Comparison of ENCODE assay signal across 16 cellular contexts in the genomic region with DNA sequence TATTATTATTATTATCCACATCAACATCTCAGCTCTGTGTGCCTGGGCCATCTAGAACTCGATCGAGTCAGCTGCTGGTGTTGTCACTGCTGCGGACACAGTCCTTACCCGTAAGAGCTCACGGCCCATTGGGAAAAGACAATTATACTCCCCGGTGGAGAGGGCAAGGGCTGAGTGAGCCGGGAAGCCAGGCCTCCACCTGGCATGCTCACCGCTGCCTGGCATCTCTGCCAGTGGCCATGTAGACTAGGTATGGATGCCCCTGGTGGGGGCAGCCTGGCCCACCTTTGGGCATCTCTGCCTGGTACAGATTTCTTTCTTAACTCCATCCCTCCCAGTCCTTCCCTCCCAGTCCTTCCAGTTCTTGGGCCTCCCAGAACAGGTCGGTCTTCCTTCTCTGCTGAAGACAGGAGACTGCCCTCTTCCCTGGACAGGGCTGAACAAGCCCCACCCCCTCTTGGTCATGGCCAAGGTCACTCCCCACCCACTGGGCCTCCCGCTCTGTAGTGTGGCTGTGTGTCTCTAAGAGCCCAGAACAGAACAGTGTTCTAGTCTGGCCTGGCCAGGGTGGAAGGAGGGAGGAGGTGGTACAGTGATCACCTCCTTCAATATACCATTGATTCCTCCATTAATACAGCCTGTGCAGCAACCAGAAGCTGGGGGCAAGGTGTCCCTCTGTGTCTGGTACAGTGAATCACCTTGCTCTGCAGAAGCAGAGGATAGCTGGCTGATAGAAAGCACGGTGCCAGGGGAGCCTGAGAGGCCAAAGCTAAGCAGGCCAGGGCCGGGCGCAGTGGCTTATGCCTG. TPM values are rescaled to one million over a fixed set of nuclear protein-coding genes. Genes with fewer than 3 reads are reported as not detected.
DNase-seq lines count a peak whose midpoint lies in the region; ATAC-seq and TF ChIP-seq lines count a peak whose summit lies in the region.
"Had no signal": no experiment of that assay in that cellular context is flagged by ENCODE, and none has a peak within 500 bp of the region (broad histone marks: within the 10 kb centered on the region; RNA-seq: fewer than 3 reads in every experiment).

No MANE protein-coding gene starts in this region.

- H3K79me1 ChIP-seq in mesenchymal stem cell (replicated peaks; ENCODE audit: low read length, poor library complexity, severe bottlenecking), result no peaks in the 10 kb centered on the region

- TF ChIP-seq POLR2A in heart left ventricle (IDR thresholded peaks at IDR 0.05), result no peak

- H3K14ac ChIP-seq in mesenchymal stem cell (ENCODE audit: low read length in 2 of 2), result peak overlapping the region in 1 of 2 experiments; percentile 68

- H3K4me3 ChIP-seq in right cardiac atrium (ENCODE audit: low read length), result no peak overlapping the region
- H3K4me3 ChIP-seq in heart left ventricle, result no peak overlapping the region
- no peak overlapping the region for H3K4me3 ChIP-seq in mesenchymal stem cell (ENCODE audit: insufficient read depth in 1 of 2, low read depth in 1 of 2, low read length in 2 of 2)

- peak overlapping the region in 1 of 2 donors; percentile 57 for H3K27ac Mint-ChIP-seq in activated naive CD4-positive, alpha-beta T cell treated with anti-CD3 and anti-CD28 coated beads, Interleukin-2, amount 50 U/mL, for 72 hours
- H3K27ac Mint-ChIP-seq: activated CD4-positive, alpha-beta memory T cell treated with anti-CD3 and anti-CD28 coated beads for 36 hours; activated T-helper 1 cell treated with anti-CD3 and anti-CD28 coated beads, Interleukin-12 subunit alpha, Interleukin-12 subunit beta, Interleukin-2, Interleukin-4 antibody, amounts not matched to agents 30 ng/mL and 10 ng/mL and 1 ng/mL, durations not matched to agents 14 hours and 24 hours and 36 hours; progenitor cell of endocrine pancreas had no signal

- ATAC-seq in right cardiac atrium, result no peak
- no peak for ATAC-seq in heart left ventricle
- ATAC-seq in HG03175 (IDR thresholded peaks at IDR 0.05; ENCODE audit: unreplicated experiment), result no peak
- ATAC-seq in activated naive CD4-positive, alpha-beta T cell treated with anti-CD3 and anti-CD28 coated beads, Interleukin-2, amount 50 U/mL, for 72 hours, result no peak
- ATAC-seq in GM21786 (IDR thresholded peaks at IDR 0.05; ENCODE audit: unreplicated experiment), result no peak

- no peaks in the 10 kb centered on the region for H3K9me3 ChIP-seq in right cardiac atrium (ENCODE audit: control insufficient read depth, low read length)
- H3K9me3 ChIP-seq in heart left ventricle, result no peaks in the 10 kb centered on the region
- no peaks in the 10 kb centered on the region for H3K9me3 ChIP-seq in mesenchymal stem cell (ENCODE audit: control insufficient read depth, low read length)
- H3K9me3 ChIP-seq: Caco-2 had no signal

- no peak overlapping the region for H2BK15ac ChIP-seq in mesenchymal stem cell (ENCODE audit: low read depth, poor library complexity, severe bottlenecking)

- H3K36me3 ChIP-seq in heart left ventricle, result no peaks in the 10 kb centered on the region
- H3K36me3 ChIP-seq in mesenchymal stem cell (ENCODE audit: control insufficient read depth in 1 of 2, insufficient read depth in 2 of 2, low read depth in 1 of 2, low read length in 2 of 2), result no peaks in the 10 kb centered on the region

- H3K27me3 ChIP-seq in right cardiac atrium (ENCODE audit: control insufficient read depth, insufficient read depth) (no peaks in the 10 kb centered on the region), heart left ventricle (no peaks in the 10 kb centered on the region), mesenchymal stem cell (ENCODE audit: control insufficient read depth in 1 of 2, insufficient read depth in 1 of 2, low read length in 2 of 2) (peaks cover 0 to 7% of the 10 kb centered on the region in 2 experiments)

- no peak overlapping the region for H2AFZ ChIP-seq in mesenchymal stem cell (ENCODE audit: low read depth, low read length)

- no peak overlapping the region for H3K23ac ChIP-seq in mesenchymal stem cell (ENCODE audit: low read length in 2 of 2)

- H4K91ac ChIP-seq in mesenchymal stem cell (ENCODE audit: low read length), result peak overlapping the region; percentile 18

- no peaks in the 10 kb centered on the region for H3K4me1 ChIP-seq in right cardiac atrium (ENCODE audit: control insufficient read depth, insufficient read depth, low read length)
- H3K4me1 ChIP-seq in heart left ventricle, result peaks cover 0 to 44% (median 0%) of the 10 kb centered on the region in 12 donors
- peaks cover 45% of the 10 kb centered on the region for H3K4me1 ChIP-seq in mesenchymal stem cell (ENCODE audit: control insufficient read depth, insufficient read depth, low read depth, low read length)
- H3K4me1 ChIP-seq: Caco-2 had no signal

- peak overlapping the region; percentile 23 for H2BK120ac ChIP-seq in mesenchymal stem cell (ENCODE audit: low read depth, low read length)

- WGBS in right cardiac atrium, result 88% methylated on average over 13 of the region's 13 CpGs
- 87 to 93% (median 92%) methylated on average over 13 of the region's 13 CpGs for WGBS in heart left ventricle, 4 donors
- WGBS in mesenchymal stem cell, result 83% methylated on average over 13 of the region's 13 CpGs

- H3K4ac ChIP-seq in mesenchymal stem cell (ENCODE audit: low read depth in 1 of 2, low read length in 2 of 2), result no peak overlapping the region

- TF ChIP-seq CTCF in heart left ventricle (IDR thresholded peaks at IDR 0.05) (no peak), VCaP (conservative IDR thresholded peaks at IDR 0.05) (no peak)

- DNase-seq in right cardiac atrium (peak in 2 of 3 donors; percentile 30 to 35), heart left ventricle (no peak), mesenchymal stem cell (peak; percentile 18), T1000 (lab: John Stamatoyannopoulos, UW) (no peak)
- DNase-seq in activated naive CD4-positive, alpha-beta T cell treated with anti-CD3 and anti-CD28 coated beads, Interleukin-2, amount 50 U/mL, for 72 hours (ENCODE audit: low spot score in 2 of 2), result no peak
- DNase-seq: activated CD4-positive, alpha-beta memory T cell treated with anti-CD3 and anti-CD28 coated beads for 36 hours; cortex of kidney; left cardiac atrium; NCI-H1105 treated with DMSO at 0.1 percent for 48 hours; SHP77 had no signal

- H2AK5ac ChIP-seq in mesenchymal stem cell (ENCODE audit: low read length, severe bottlenecking), result no peak overlapping the region

- no peak overlapping the region for H3K4me2 ChIP-seq in mesenchymal stem cell (ENCODE audit: low read length, poor library complexity, severe bottlenecking)

- no peak overlapping the region for H4K8ac ChIP-seq in mesenchymal stem cell (ENCODE audit: low read length)

- H3K27ac ChIP-seq in right cardiac atrium (ENCODE audit: low read length) (no peak overlapping the region), heart left ventricle (peak overlapping the region in 1 of 12 donors; percentile 81), VCaP (peak overlapping the region; percentile 54), mesenchymal stem cell (ENCODE audit: low read length, poor library complexity, severe bottlenecking) (no peak overlapping the region)

- H2BK12ac ChIP-seq in mesenchymal stem cell (ENCODE audit: low read length in 2 of 2), result no peak overlapping the region

- H3K18ac ChIP-seq in mesenchymal stem cell (ENCODE audit: low read depth in 1 of 2, low read length in 2 of 2), result no peak overlapping the region

- no peak overlapping the region for H2BK5ac ChIP-seq in mesenchymal stem cell (ENCODE audit: low read depth, low read length, poor library complexity, severe bottlenecking)

- intact Hi-C loops in right cardiac atrium (cut with DNase I) (no loop called here), heart left ventricle (cut with DNase I) (no loop called here)

- no peaks in the 10 kb centered on the region for H3K36me3 Mint-ChIP-seq in activated naive CD4-positive, alpha-beta T cell treated with anti-CD3 and anti-CD28 coated beads, Interleukin-2, amount 50 U/mL, for 72 hours
- H3K36me3 Mint-ChIP-seq: activated CD4-positive, alpha-beta memory T cell treated with anti-CD3 and anti-CD28 coated beads for 36 hours had no signal

- H3K9me3 Mint-ChIP-seq in activated naive CD4-positive, alpha-beta T cell treated with anti-CD3 and anti-CD28 coated beads, Interleukin-2, amount 50 U/mL, for 72 hours, result no peaks in the 10 kb centered on the region
- H3K9me3 Mint-ChIP-seq: activated CD4-positive, alpha-beta memory T cell treated with anti-CD3 and anti-CD28 coated beads for 36 hours; activated T-helper 1 cell treated with anti-CD3 and anti-CD28 coated beads, Interleukin-12 subunit alpha, Interleukin-12 subunit beta, Interleukin-2, Interleukin-4 antibody, amounts not matched to agents 30 ng/mL and 10 ng/mL and 1 ng/mL, durations not matched to agents 14 hours and 24 hours and 36 hours had no signal

- H3K9ac ChIP-seq in mesenchymal stem cell (ENCODE audit: low read length), result no peak overlapping the region

RNA-seq across cellular contexts. Expression of a gene that starts 57.7 kb away (rescaled TPM):
- total RNA-seq in right cardiac atrium, result 1 to 10 TPM in 3 of 4 donors, under 1 TPM in 1; 0.92 to 2.0 (median 1.6) TPM
- 1.5 TPM for polyA plus RNA-seq in right cardiac atrium
- 1 to 10 TPM in 1 of 9 donors, under 1 TPM in 8; 0.20 to 1.4 (median 0.37) TPM for total RNA-seq in heart left ventricle
- under 1 TPM; 0.22 to 0.46 TPM for polyA plus RNA-seq in heart left ventricle
- 0.11 TPM for polyA plus RNA-seq in mesenchymal stem cell (2013, experiment 1 of 2)
- polyA plus RNA-seq in mesenchymal stem cell (2013, experiment 2 of 2), result 0.10 TPM
- not detected for total RNA-seq in activated naive CD4-positive, alpha-beta T cell treated with anti-CD3 and anti-CD28 coated beads, Interleukin-2, amount 50 U/mL, for 72 hours
- total RNA-seq: activated T-helper 1 cell treated with anti-CD3 and anti-CD28 coated beads, Interleukin-12 subunit alpha, Interleukin-12 subunit beta, Interleukin-2, Interleukin-4 antibody, amounts not matched to agents 30 ng/mL and 10 ng/mL and 1 ng/mL, durations not matched to agents 14 hours and 24 hours and 36 hours had no signal

Comparison
In these comparisons a context has a peak if more than half of its experiments do, and no peak if none do; other contexts are left out.
1. DNase-seq: peak in right cardiac atrium (2 of 3) and mesenchymal stem cell (single experiment); none in heart left ventricle (0 of 5), activated naive CD4-positive, alpha-beta T cell treated with anti-CD3 and anti-CD28 coated beads, Interleukin-2, amount 50 U/mL, for 72 hours (0 of 2) and T1000 (single experiment).